Comparison of ENCODE assay signal across 23 cellular contexts in the genomic region with DNA sequence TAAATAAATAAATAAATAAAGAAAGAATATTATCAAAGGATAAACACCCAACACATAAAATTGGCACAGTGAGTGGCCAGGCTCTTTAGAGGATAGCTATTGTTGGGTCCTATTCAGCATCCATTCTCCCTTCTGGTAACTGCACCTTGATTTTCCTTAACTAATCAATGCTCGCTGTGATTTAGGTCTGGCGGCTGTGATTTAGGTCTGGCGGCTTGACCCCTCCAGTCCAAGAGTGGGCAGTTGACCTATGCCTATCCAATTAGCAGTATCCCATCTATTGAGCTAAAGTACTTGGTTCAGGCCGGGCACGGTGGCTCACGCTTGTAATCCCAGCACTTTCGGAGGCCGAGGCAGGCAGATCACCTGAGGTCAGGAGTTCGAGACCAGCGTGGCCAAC. TPM values are rescaled to one million over a fixed set of nuclear protein-coding genes. Genes with fewer than 3 reads are reported as not detected.
DNase-seq lines count a peak whose midpoint lies in the region; ATAC-seq, FAIRE-seq and TF ChIP-seq lines count a peak whose summit lies in the region.
"Had no signal": no experiment of that assay in that cellular context is flagged by ENCODE, and none has a peak within 500 bp of the region (broad histone marks: within the 10 kb centered on the region; RNA-seq: fewer than 3 reads in every experiment).

No MANE protein-coding gene starts in this region.

- H3K9me3 ChIP-seq in A549 (no peaks in the 10 kb centered on the region), HEK293 (ENCODE audit: control insufficient read depth, insufficient read depth, low read depth, low read length) (no peaks in the 10 kb centered on the region)
- H3K9me3 ChIP-seq: Caco-2 had no signal

- TF ChIP-seq POLR2A in A549 (IDR thresholded peaks at IDR 0.05; ENCODE audit: low read length), result no peak

- WGBS in A549 (ENCODE audit: missing lambda C conversion rate), result 89% methylated on average over 10 of the region's 10 CpGs

- H3K36me3 ChIP-seq in HEK293 (ENCODE audit: control insufficient read depth in 2 of 2, insufficient read depth in 1 of 2, low read length in 2 of 2), result no peaks in the 10 kb centered on the region
- H3K36me3 ChIP-seq: BLaER1 treated with 17β-estradiol and CSF1 and Interleukin-3, amounts not matched to agents 10 nM and 100 nM had no signal

- no peak overlapping the region for H3K4me2 ChIP-seq in A549
- H3K4me2 ChIP-seq: BLaER1 treated with 17β-estradiol and CSF1 and Interleukin-3, amounts not matched to agents 10 nM and 100 nM had no signal

- DNase-seq in A549 (ENCODE audit: low read depth in 1 of 2, low spot score in 1 of 2), result no peak
- peak; percentile 17 for DNase-seq in coronary artery (ENCODE audit: low spot score)
- peak; percentile 28 for DNase-seq in posterior vena cava (ENCODE audit: low spot score)
- DNase-seq in NCI-H2081 treated with DMSO at 0.1 percent for 48 hours (lab: John Stamatoyannopoulos, UW), result no peak
- no peak for DNase-seq in HEK293T (ENCODE audit: extremely low spot score)
- DNase-seq in T1000 (lab: John Stamatoyannopoulos, UW), result no peak
- DNase-seq: 8988T; AML-193; Caco-2; Calu3; CD4-positive, alpha-beta T cell; CD8-positive, alpha-beta T cell; DMS79 treated with DMSO at 0.1 percent for 48 hours; GF-D8 had no signal

- intact Hi-C loops in posterior vena cava (cut with DNase I), result no loop called here

- H3K27ac ChIP-seq in A549 (no peak overlapping the region), HEK293 (ENCODE audit: extremely low read depth, low read depth, low read length) (no peak overlapping the region), coronary artery (no peak overlapping the region)
- H3K27ac ChIP-seq: BLaER1 treated with 17β-estradiol and CSF1 and Interleukin-3, amounts not matched to agents 10 nM and 100 nM; C4-2B had no signal

- CTCF ChIA-PET in A549 (lab: Yijun Ruan, JAX), result no interaction called here
- CTCF ChIA-PET in HEK293 (lab: Yijun Ruan, JAX), result interaction anchor here (0.6 to 0.7 kb wide), 2 partner anchors 11 to 732 kb away, joined by 3 read pairs; no protein-coding TSS in a partner anchor
- CTCF ChIA-PET in HEK293T (lab: Yijun Ruan, JAX), result no interaction called here

- TF ChIP-seq CTCF in A549 (IDR thresholded peaks at IDR 0.05) (no peak), HEK293 (tag by site-specific recombination; IDR thresholded peaks at IDR 0.05) (no peak), coronary artery (IDR thresholded peaks at IDR 0.05) (no peak)

- TF ChIP-seq RAD21 in A549 (conservative IDR thresholded peaks at IDR 0.05 in 1 of 2, IDR thresholded peaks at IDR 0.05 in 1 of 2), result no peak

- POLR2A ChIA-PET in A549 (lab: Yijun Ruan, JAX), result interaction anchor here (1.1 kb wide), 1 partner anchor 10 kb away, joined by 3 read pairs; a partner anchor contains a TSS
- POLR2A ChIA-PET in HEK293 (lab: Yijun Ruan, JAX), result no interaction called here
- POLR2A ChIA-PET in HEK293T (lab: Yijun Ruan, JAX), result interaction anchor here (1.6 kb wide), 1 partner anchor 9 kb away, joined by 4 read pairs; a partner anchor contains a TSS

- FAIRE-seq in A549 (lab: Jason Lieb, UNC), result no peak
- FAIRE-seq: A204.1, D721Med, G401.6, GM12891, GM19239 had no signal

- H3K4me1 ChIP-seq in A549, result no peaks in the 10 kb centered on the region
- H3K4me1 ChIP-seq in HEK293 (ENCODE audit: control insufficient read depth, insufficient read depth, low read length), result no peaks in the 10 kb centered on the region
- H3K4me1 ChIP-seq: Caco-2 had no signal

- no peak for TF ChIP-seq EP300 in A549 (IDR thresholded peaks at IDR 0.05)

- no peak for ATAC-seq in A549
- ATAC-seq: CD8-positive, alpha-beta T cell had no signal

- H3K4me3 ChIP-seq in A549 (no peak overlapping the region), HEK293 (ENCODE audit: low read depth, low read length) (no peak overlapping the region), coronary artery (no peak overlapping the region)
- H3K4me3 ChIP-seq: BLaER1 treated with 17β-estradiol and CSF1 and Interleukin-3, amounts not matched to agents 10 nM and 100 nM had no signal

TF ChIP-seq in A549, 52 proteins besides CTCF, POLR2A, EP300 and RAD21:
- TF ChIP-seq ZC3H11A (IDR thresholded peaks at IDR 0.05), result peak; percentile 25; the same call in 1 of the 2 replicates
- TF ChIP-seq, protein P1, sequence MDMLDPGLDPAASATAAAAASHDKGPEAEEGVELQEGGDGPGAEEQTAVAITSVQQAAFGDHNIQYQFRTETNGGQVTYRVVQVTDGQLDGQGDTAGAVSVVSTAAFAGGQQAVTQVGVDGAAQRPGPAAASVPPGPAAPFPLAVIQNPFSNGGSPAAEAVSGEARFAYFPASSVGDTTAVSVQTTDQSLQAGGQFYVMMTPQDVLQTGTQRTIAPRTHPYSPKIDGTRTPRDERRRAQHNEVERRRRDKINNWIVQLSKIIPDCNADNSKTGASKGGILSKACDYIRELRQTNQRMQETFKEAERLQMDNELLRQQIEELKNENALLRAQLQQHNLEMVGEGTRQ (IDR thresholded peaks at IDR 0.05), result no peak

TF ChIP-seq in HEK293, 187 proteins besides CTCF, POLR2A, EP300 and RAD21:
- TF ChIP-seq ZNF426 (tag by site-specific recombination; IDR thresholded peaks at IDR 0.05), result peak; percentile 33
- no peak for TF ChIP-seq SCRT1 (tag by site-specific recombination; IDR thresholded peaks at IDR 0.05; ENCODE audit: borderline replicate concordance)

TF ChIP-seq in HEK293T, 16 proteins besides CTCF, POLR2A, EP300 and RAD21:
- TF ChIP-seq TARDBP (IDR thresholded peaks at IDR 0.05) (no peak), SUZ12 (IDR thresholded peaks at IDR 0.05) (no peak), ZNF384 (IDR thresholded peaks at IDR 0.05) (no peak), FOXK2 (IDR thresholded peaks at IDR 0.05) (no peak), NFRKB (IDR thresholded peaks at IDR 0.05) (no peak), ARNT (IDR thresholded peaks at IDR 0.05) (no peak), LEF1 (IDR thresholded peaks at IDR 0.05; ENCODE audit: borderline replicate concordance) (no peak)
- TF ChIP-seq, protein P2, sequence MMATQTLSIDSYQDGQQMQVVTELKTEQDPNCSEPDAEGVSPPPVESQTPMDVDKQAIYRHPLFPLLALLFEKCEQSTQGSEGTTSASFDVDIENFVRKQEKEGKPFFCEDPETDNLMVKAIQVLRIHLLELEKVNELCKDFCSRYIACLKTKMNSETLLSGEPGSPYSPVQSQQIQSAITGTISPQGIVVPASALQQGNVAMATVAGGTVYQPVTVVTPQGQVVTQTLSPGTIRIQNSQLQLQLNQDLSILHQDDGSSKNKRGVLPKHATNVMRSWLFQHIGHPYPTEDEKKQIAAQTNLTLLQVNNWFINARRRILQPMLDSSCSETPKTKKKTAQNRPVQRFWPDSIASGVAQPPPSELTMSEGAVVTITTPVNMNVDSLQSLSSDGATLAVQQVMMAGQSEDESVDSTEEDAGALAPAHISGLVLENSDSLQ (IDR thresholded peaks at IDR 0.05), result no peak
TF ChIP-seq in HEK293T: peak in this region for 0.

RNA-seq across cellular contexts. Expression of a gene that starts 9.7 kb away (rescaled TPM):
- 37.8 and 40.0 TPM in 2 replicates for polyA plus RNA-seq in A549 (2011; rRNA removed)
- 18.4 and 25.0 TPM in 2 replicates for polyA plus RNA-seq in A549 (2012; cell fraction: cytosol; rRNA removed)
- 32.7 and 42.7 TPM in 2 replicates for polyA plus RNA-seq in A549 (2012; cell fraction: nucleus; rRNA removed)
- polyA plus RNA-seq in A549 (2017; fragmentation: RNase III; extraction: RNeasy Plus Mini Kit Qiagen cat#74134 plus additional on column Dnase treatment), result 21.2 to 21.9 TPM (median 21.6 TPM) in 3 replicates
- 65.8 and 67.5 TPM in 2 replicates for polyA minus RNA-seq in A549 (2011; rRNA and poly(A)+ RNA removed)
- 10 to 100 TPM; 26.8 to 27.0 TPM for total RNA-seq in posterior vena cava

RNA-seq across cellular contexts. Expression of a gene that starts 19.9 kb away (rescaled TPM):
- not detected in 2 replicates for polyA plus RNA-seq in A549 (2011; rRNA removed)
- polyA plus RNA-seq in A549 (2012; cell fraction: cytosol; rRNA removed), result not detected in 2 replicates
- not detected in 2 replicates for polyA plus RNA-seq in A549 (2012; cell fraction: nucleus; rRNA removed)
- not detected in 3 replicates for polyA plus RNA-seq in A549 (2017; fragmentation: RNase III; extraction: RNeasy Plus Mini Kit Qiagen cat#74134 plus additional on column Dnase treatment)
- not detected in 2 replicates for polyA minus RNA-seq in A549 (2011; rRNA and poly(A)+ RNA removed)
- 1 to 10 TPM in 1 of 2 donors, under 1 TPM in 1; 0.67 to 1.9 TPM for total RNA-seq in posterior vena cava
- total RNA-seq: Caco-2; Calu3; CD8-positive, alpha-beta T cell had no signal
- polyA plus RNA-seq: BJ had no signal

Comparison
In these comparisons a context has a peak if more than half of its experiments do, and no peak if none do; other contexts are left out.
1. DNase-seq: peak in coronary artery (single experiment) and posterior vena cava (single experiment); none in A549 (0 of 2), NCI-H2081 treated with DMSO at 0.1 percent for 48 hours (single experiment), HEK293T (single experiment) and T1000 (single experiment).